ENCODE assay signal across 8 cellular contexts in the genomic region with DNA sequence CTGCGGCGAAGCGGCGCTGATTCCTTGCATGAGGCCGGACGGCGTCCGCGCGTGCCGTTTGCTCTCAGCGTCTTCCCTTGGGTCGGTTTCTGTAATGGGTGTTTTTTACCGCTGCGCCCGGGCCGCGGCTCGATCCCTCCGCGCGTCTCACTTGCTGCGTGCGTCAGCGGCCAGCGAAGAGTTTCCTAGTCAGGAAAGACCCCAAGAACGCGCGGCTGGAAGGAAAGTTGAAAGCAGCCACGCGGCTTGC.
DNase-seq lines count a peak whose midpoint lies in the region; ATAC-seq and TF ChIP-seq lines count a peak whose summit lies in the region.

No MANE protein-coding gene starts in this region.

- H3K4me1 Mint-ChIP-seq in glutamatergic neuron (ENCODE audit: low read depth, unreplicated experiment) (peaks cover 8% of the 10 kb centered on the region), progenitor cell of endocrine pancreas (ENCODE audit: low read depth) (peaks cover 24% of the 10 kb centered on the region)

- H3K36me3 Mint-ChIP-seq in glutamatergic neuron (ENCODE audit: unreplicated experiment): no peaks in the 10 kb centered on the region
- no peaks in the 10 kb centered on the region for H3K36me3 Mint-ChIP-seq in progenitor cell of endocrine pancreas (ENCODE audit: insufficient read depth)

- peak; percentile 5 for ATAC-seq in HG02852 (IDR thresholded peaks at IDR 0.05; ENCODE audit: unreplicated experiment)
- ATAC-seq in GM18519 (IDR thresholded peaks at IDR 0.05; ENCODE audit: low FRiP score, unreplicated experiment): no peak

- TF ChIP-seq CTCF in glutamatergic neuron (IDR thresholded peaks at IDR 0.05; ENCODE audit: partially characterized antibody, unreplicated experiment) (no peak), progenitor cell of endocrine pancreas (IDR thresholded peaks at IDR 0.05; ENCODE audit: unreplicated experiment) (no peak)

- H3K4me3 Mint-ChIP-seq in glutamatergic neuron (ENCODE audit: unreplicated experiment) (peak overlapping the region; percentile 87), progenitor cell of endocrine pancreas (ENCODE audit: low read depth) (peak overlapping the region; percentile 84)

- H3K9me3 Mint-ChIP-seq in glutamatergic neuron (ENCODE audit: unreplicated experiment) (peaks cover 2% of the 10 kb centered on the region), progenitor cell of endocrine pancreas (ENCODE audit: low read depth) (no peaks in the 10 kb centered on the region)

- H3K27ac Mint-ChIP-seq in glutamatergic neuron (ENCODE audit: unreplicated experiment) (no peak overlapping the region), progenitor cell of endocrine pancreas (peak overlapping the region; percentile 81)

- DNase-seq in EL: peak; percentile 75
- DNase-seq in NCI-H69 (lab: John Stamatoyannopoulos, UW): peak; percentile 78
- peak; percentile 51 for DNase-seq in activated T-helper 9 cell treated with anti-CD3 and anti-CD28 coated beads, Interleukin-2, amount 50 U/mL, for 16 hours (ENCODE audit: low read depth)
- DNase-seq in glutamatergic neuron: no peak
- DNase-seq in progenitor cell of endocrine pancreas (ENCODE audit: low spot score, unreplicated experiment): no peak
- DNase-seq in mesenteric fat pad (ENCODE audit: low spot score): no peak

- H3K27me3 Mint-ChIP-seq in glutamatergic neuron (ENCODE audit: unreplicated experiment) (peaks cover 14% of the 10 kb centered on the region), progenitor cell of endocrine pancreas (peaks cover 71% of the 10 kb centered on the region)

Comparison
In these comparisons a context has a peak if more than half of its experiments do, and no peak if none do; other contexts are left out.
1. DNase-seq: peak in EL (single experiment), NCI-H69 (single experiment) and activated T-helper 9 cell treated with anti-CD3 and anti-CD28 coated beads, Interleukin-2, amount 50 U/mL, for 16 hours (single experiment); none in glutamatergic neuron (single experiment), progenitor cell of endocrine pancreas (single experiment) and mesenteric fat pad (single experiment).